Comparison of ENCODE assay signal across 8 cellular contexts in genomic region chr19:10333758-10334339, GRCh38. TPM values are rescaled to one million over a fixed set of nuclear protein-coding genes. Genes with fewer than 3 reads are reported as not detected.
A peak's percentile ranks its signal among the peaks of the same experiment; 100 is the strongest.
DNase-seq lines count a peak whose midpoint lies in the region; FAIRE-seq and TF ChIP-seq lines count a peak whose summit lies in the region.

No MANE protein-coding gene starts in this region.

- H3K9me3 ChIP-seq in Peyer's patch (no peaks in the 10 kb centered on the region), esophagus muscularis mucosa (no peaks in the 10 kb centered on the region)

- H3K27ac ChIP-seq in Peyer's patch (peak overlapping the region; percentile 85 to 97 (median 90)), esophagus muscularis mucosa (replicated peaks in 1 of 4) (peak overlapping the region; percentile 93 to 97 (median 95))

- H3K36me3 ChIP-seq in Peyer's patch (peaks cover 0 to 17% (median 0%) of the 10 kb centered on the region in 3 donors), esophagus muscularis mucosa (peaks cover 17 to 20% (median 20%) of the 10 kb centered on the region in 4 donors)

- peaks cover 4% of the 10 kb centered on the region for H3K27me3 Mint-ChIP-seq in progenitor cell of endocrine pancreas

- no peaks in the 10 kb centered on the region for H3K27me3 ChIP-seq in Peyer's patch
- H3K27me3 ChIP-seq in esophagus muscularis mucosa = no peaks in the 10 kb centered on the region

- no peak for TF ChIP-seq CTCF in Peyer's patch (IDR thresholded peaks at IDR 0.05)
- no peak for TF ChIP-seq CTCF in esophagus muscularis mucosa (IDR thresholded peaks at IDR 0.05)
- TF ChIP-seq CTCF in progenitor cell of endocrine pancreas (IDR thresholded peaks at IDR 0.05; ENCODE audit: unreplicated experiment) = no peak

- no peaks in the 10 kb centered on the region for H3K36me3 Mint-ChIP-seq in progenitor cell of endocrine pancreas (ENCODE audit: insufficient read depth)

- H3K4me3 ChIP-seq in Peyer's patch (peak overlapping the region; percentile 72 to 83 (median 78)), esophagus muscularis mucosa (peak overlapping the region; percentile 85 to 95 (median 91))

- no peak for TF ChIP-seq POLR2A in Peyer's patch (IDR thresholded peaks at IDR 0.05)
- TF ChIP-seq POLR2A in esophagus muscularis mucosa (IDR thresholded peaks at IDR 0.05; ENCODE audit: low read depth) = no peak
- no peak for TF ChIP-seq POLR2A in GM12892 (IDR thresholded peaks at IDR 0.05; ENCODE audit: low read depth, low read length)

- WGBS in esophagus muscularis mucosa = 12% methylated on average over 19 of the region's 33 CpGs

- intact Hi-C loops in esophagus muscularis mucosa (cut with DNase I) = no loop called here

- H3K4me1 Mint-ChIP-seq in progenitor cell of endocrine pancreas (ENCODE audit: low read depth) = peaks cover 12% of the 10 kb centered on the region

- no peak for TF ChIP-seq EP300 in esophagus muscularis mucosa (IDR thresholded peaks at IDR 0.05)

- DNase-seq in NCI-H146 (lab: John Stamatoyannopoulos, UW) (peak; percentile 61), NCI-H146 treated with DMSO at 0.1 percent for 48 hours (lab: John Stamatoyannopoulos, UW; ENCODE audit: unreplicated experiment) (no peak), Peyer's patch (no peak), esophagus muscularis mucosa (ENCODE audit: extremely low spot score) (no peak), progenitor cell of endocrine pancreas (ENCODE audit: low spot score, unreplicated experiment) (no peak), MV-4-11 (lab: John Stamatoyannopoulos, UW) (no peak), GM12892 (ENCODE audit: insufficient read length) (no peak)
- no peak for DNase-seq in central memory CD4-positive, alpha-beta T cell

- H3K4me1 ChIP-seq in Peyer's patch (peaks cover 0 to 12% (median 8%) of the 10 kb centered on the region in 4 donors), esophagus muscularis mucosa (peaks cover 27 to 42% (median 35%) of the 10 kb centered on the region in 4 donors)

- no peak for FAIRE-seq in GM12892 (lab: Jason Lieb, UNC)

- peak overlapping the region; percentile 96 for H3K4me3 Mint-ChIP-seq in progenitor cell of endocrine pancreas (ENCODE audit: low read depth)

- peak overlapping the region; percentile 90 for H3K27ac Mint-ChIP-seq in progenitor cell of endocrine pancreas

- H3K9me3 Mint-ChIP-seq in progenitor cell of endocrine pancreas (ENCODE audit: low read depth) = no peaks in the 10 kb centered on the region

RNA-seq across cellular contexts. Expression of gene RAVER1, which starts 0.5 kb away (rescaled TPM):
- total RNA-seq in Peyer's patch = 10 to 100 TPM; 42.1 to 66.5 (median 55.8) TPM
- 10 to 100 TPM; 23.7 to 42.2 (median 30.2) TPM for total RNA-seq in esophagus muscularis mucosa
- total RNA-seq in progenitor cell of endocrine pancreas = 50.5 and 53.4 TPM in 2 replicates
- polyA plus RNA-seq in GM12892 (2012; ENCODE audit: missing spikeins) = 4.1 TPM

RNA-seq across cellular contexts. Expression of gene ICAM3, which starts 5.6 kb away (rescaled TPM):
- total RNA-seq in Peyer's patch (10 to 100 TPM in 3 of 4 donors, 1 to 10 TPM in 1; 5.5 to 20.6 (median 10.8) TPM), esophagus muscularis mucosa (10 to 100 TPM in 1 of 4 donors, 1 to 10 TPM in 3; 2.9 to 10.9 (median 5.2) TPM), progenitor cell of endocrine pancreas (5.1 and 6.3 TPM in 2 replicates)
- 105 TPM for polyA plus RNA-seq in GM12892 (2012; ENCODE audit: missing spikeins)

RNA-seq across cellular contexts. Expression of gene FDX2, which starts 18.0 kb away (rescaled TPM):
- 10 to 100 TPM in 3 of 4 donors, 1 to 10 TPM in 1; 8.3 to 22.2 (median 12.5) TPM for total RNA-seq in Peyer's patch
- 10 to 100 TPM; 16.6 to 29.6 (median 26.5) TPM for total RNA-seq in esophagus muscularis mucosa
- 23.2 and 24.7 TPM in 2 replicates for total RNA-seq in progenitor cell of endocrine pancreas
- polyA plus RNA-seq in GM12892 (2012; ENCODE audit: missing spikeins) = 10.4 TPM

RNA-seq across cellular contexts. Expression of gene ZGLP1, which starts 24.2 kb away (rescaled TPM):
- total RNA-seq in Peyer's patch (10 to 100 TPM in 1 of 4 donors, 1 to 10 TPM in 1, not detected in 2; 2.1 to 10.7 TPM), esophagus muscularis mucosa (1 to 10 TPM in 3 of 4 donors, under 1 TPM in 1; 0.58 to 1.2 (median 1.2) TPM), progenitor cell of endocrine pancreas (20.0 and 26.8 TPM in 2 replicates)
- 2.0 TPM for polyA plus RNA-seq in GM12892 (2012; ENCODE audit: missing spikeins)

RNA-seq across cellular contexts. Expression of gene ICAM5, which starts 44.1 kb away (rescaled TPM):
- total RNA-seq in Peyer's patch = under 1 TPM in 1 of 4 donors, not detected in 3; 0.27 TPM
- total RNA-seq in esophagus muscularis mucosa = under 1 TPM; 0.23 to 0.45 (median 0.37) TPM
- not detected in 2 replicates for total RNA-seq in progenitor cell of endocrine pancreas
- polyA plus RNA-seq in GM12892 (2012; ENCODE audit: missing spikeins) = 3.2 TPM
